In genomic region chr9:129133067-129133466, GRCh38 we compare ENCODE assay signal across 20 cellular contexts.
"Had no signal": no experiment of that assay in that cellular context is flagged by ENCODE, and none has a peak within 500 bp of the region (broad histone marks: within the 10 kb centered on the region; RNA-seq: fewer than 3 reads in every experiment).

No MANE protein-coding gene starts in this region.

- H3K36me3 ChIP-seq: breast epithelium had no signal

- H3K27me3 ChIP-seq: ascending aorta, breast epithelium, gastrocnemius medialis, heart right ventricle, neutrophil had no signal

- H3K4me3 ChIP-seq: ascending aorta, breast epithelium, gastrocnemius medialis, heart right ventricle had no signal

- ATAC-seq: activated T-cell treated with anti-CD3 and anti-CD28 coated beads, Interleukin-2, amount 50 U/mL, for 4 hours; esophagus mucosa; gastrocnemius medialis; heart right ventricle; naive thymus-derived CD4-positive, alpha-beta T cell had no signal

- H3K4me1 ChIP-seq: breast epithelium had no signal

- H3K27ac ChIP-seq: ascending aorta, breast epithelium, gastrocnemius medialis, heart right ventricle, neutrophil had no signal

- H3K9me3 ChIP-seq: ascending aorta, breast epithelium, gastrocnemius medialis, heart right ventricle, neutrophil had no signal

- DNase-seq: activated CD4-positive, alpha-beta T cell treated with anti-CD3 and anti-CD28 coated beads, Interleukin-2, amount 50 U/mL, for 1 hour; activated CD8-positive, alpha-beta memory T cell treated with anti-CD3 and anti-CD28 coated beads, Interleukin-2, amount 50 U/mL, for 4 hours; activated naive CD4-positive, alpha-beta T cell treated with anti-CD3 and anti-CD28 coated beads, Interleukin-2, amount 10 ng/mL, durations not matched to agents 7 days and 5 days; activated T-cell treated with anti-CD3 and anti-CD28 coated beads, Interleukin-2, amount 50 U/mL, for 4 hours; cerebellar nuclear complex; effector CD8-positive, alpha-beta T cell; gastrocnemius medialis; heart right ventricle; immature natural killer cell; mesendoderm; naive thymus-derived CD4-positive, alpha-beta T cell; stimulated activated CD4-positive, alpha-beta T cell treated with anti-CD3 and anti-CD28 coated beads, Interleukin-12 subunit alpha, Interleukin-12 subunit beta, amount 100 ng/mL, for 4 hours; stimulated activated CD4-positive, alpha-beta T cell treated with anti-CD3 and anti-CD28 coated beads, Interleukin-1b, Interleukin-23, amount 100 ng/mL, for 48 hours; stimulated activated CD8-positive, alpha-beta memory T cell treated with anti-CD3 and anti-CD28 coated beads, Interleukin-4, amount 100 ng/mL, for 48 hours; stimulated activated naive CD4-positive, alpha-beta T cell; T1000 had no signal
